Comparison of ENCODE assay signal across 1 cellular context in genomic region chr4:102817613-102818268, GRCh38.
TF ChIP-seq lines count a peak whose summit lies in the region.

No MANE protein-coding gene starts in this region.

TF ChIP-seq in HepG2, 621 proteins besides CTCF, POLR2A, EP300 and RAD21:
- no peak for TF ChIP-seq KLF13 (CRISPR knock-in tag; IDR thresholded peaks at IDR 0.05)
- no peak for TF ChIP-seq ZSCAN12 (CRISPR knock-in tag; IDR thresholded peaks at IDR 0.05)
- TF ChIP-seq SAFB2 (CRISPR knock-in tag; IDR thresholded peaks at IDR 0.05; ENCODE audit: borderline replicate concordance, low read depth), result no peak
- no peak for TF ChIP-seq TCF7 (IDR thresholded peaks at IDR 0.05; ENCODE audit: low read depth)
- no peak for TF ChIP-seq ZNF24 (IDR thresholded peaks at IDR 0.05)
- TF ChIP-seq HOXD1 (CRISPR knock-in tag; IDR thresholded peaks at IDR 0.05), result no peak
- TF ChIP-seq ZNF354B (CRISPR knock-in tag; IDR thresholded peaks at IDR 0.05), result no peak
- no peak for TF ChIP-seq THAP9 (CRISPR knock-in tag; IDR thresholded peaks at IDR 0.05; ENCODE audit: borderline replicate concordance)
- no peak for TF ChIP-seq HNRNPL (IDR thresholded peaks at IDR 0.05; ENCODE audit: low read depth, low read length)
- TF ChIP-seq, protein P1, sequence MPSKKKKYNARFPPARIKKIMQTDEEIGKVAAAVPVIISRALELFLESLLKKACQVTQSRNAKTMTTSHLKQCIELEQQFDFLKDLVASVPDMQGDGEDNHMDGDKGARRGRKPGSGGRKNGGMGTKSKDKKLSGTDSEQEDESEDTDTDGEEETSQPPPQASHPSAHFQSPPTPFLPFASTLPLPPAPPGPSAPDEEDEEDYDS (CRISPR knock-in tag; IDR thresholded peaks at IDR 0.05), result no peak
- no peak for TF ChIP-seq ZNF607 (CRISPR knock-in tag; IDR thresholded peaks at IDR 0.05; ENCODE audit: borderline replicate concordance)
- TF ChIP-seq, protein P2, sequence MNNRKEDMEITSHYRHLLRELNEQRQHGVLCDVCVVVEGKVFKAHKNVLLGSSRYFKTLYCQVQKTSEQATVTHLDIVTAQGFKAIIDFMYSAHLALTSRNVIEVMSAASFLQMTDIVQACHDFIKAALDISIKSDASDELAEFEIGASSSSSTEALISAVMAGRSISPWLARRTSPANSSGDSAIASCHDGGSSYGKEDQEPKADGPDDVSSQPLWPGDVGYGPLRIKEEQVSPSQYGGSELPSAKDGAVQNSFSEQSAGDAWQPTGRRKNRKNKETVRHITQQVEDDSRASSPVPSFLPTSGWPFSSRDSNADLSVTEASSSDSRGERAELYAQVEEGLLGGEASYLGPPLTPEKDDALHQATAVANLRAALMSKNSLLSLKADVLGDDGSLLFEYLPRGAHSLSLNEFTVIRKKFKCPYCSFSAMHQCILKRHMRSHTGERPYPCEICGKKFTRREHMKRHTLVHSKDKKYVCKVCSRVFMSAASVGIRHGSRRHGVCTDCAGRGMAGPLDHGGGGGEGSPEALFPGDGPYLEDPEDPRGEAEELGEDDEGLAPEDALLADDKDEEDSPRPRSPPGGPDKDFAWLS (CRISPR knock-in tag; IDR thresholded peaks at IDR 0.05; ENCODE audit: borderline replicate concordance), result no peak
TF ChIP-seq in HepG2: peak in this region for 0.
